25 cellular contexts compared by ENCODE assay signal in genomic region chr7:55622241-55622835, GRCh38.
"Had no signal": no experiment of that assay in that cellular context is flagged by ENCODE, and none has a peak within 500 bp of the region (broad histone marks: within the 10 kb centered on the region; RNA-seq: fewer than 3 reads in every experiment).

No MANE protein-coding gene starts in this region.

- H3K4me1 ChIP-seq: ascending aorta, Peyer's patch had no signal

- H3K4me1 Mint-ChIP-seq: activated CD4-positive, alpha-beta T cell treated with anti-CD3 and anti-CD28 coated beads, Interleukin-2, amount 10 ng/mL, durations not matched to agents 7 days and 5 days; activated naive CD8-positive, alpha-beta T cell treated with anti-CD3 and anti-CD28 coated beads, Interleukin-2, amount 50 U/mL, for 24 hours; brain; central memory CD8-positive, alpha-beta T cell had no signal

- H3K27ac Mint-ChIP-seq: activated CD4-positive, alpha-beta memory T cell treated with anti-CD3 and anti-CD28 coated beads for 36 hours; activated CD4-positive, alpha-beta T cell treated with anti-CD3 and anti-CD28 coated beads, Interleukin-2, amount 10 ng/mL, durations not matched to agents 7 days and 5 days; activated naive CD4-positive, alpha-beta T cell treated with anti-CD3 and anti-CD28 coated beads, Interleukin-2, amount 50 U/mL, for 72 hours; activated naive CD8-positive, alpha-beta T cell treated with anti-CD3 and anti-CD28 coated beads, Interleukin-2, amount 50 U/mL, for 24 hours; brain had no signal

- H3K36me3 ChIP-seq: ascending aorta, Peyer's patch, SJSA1 had no signal

- H3K4me3 ChIP-seq: ascending aorta, Peyer's patch, SJSA1 had no signal

- H3K4me3 Mint-ChIP-seq: activated CD4-positive, alpha-beta memory T cell treated with anti-CD3 and anti-CD28 coated beads for 36 hours; activated CD4-positive, alpha-beta T cell treated with anti-CD3 and anti-CD28 coated beads, Interleukin-2, amount 10 ng/mL, durations not matched to agents 7 days and 5 days; activated naive CD8-positive, alpha-beta T cell treated with anti-CD3 and anti-CD28 coated beads, Interleukin-2, amount 50 U/mL, for 24 hours; activated T-cell treated with anti-CD3 and anti-CD28 coated beads, Interleukin-2, amount 50 U/mL, for 4 hours; brain; central memory CD8-positive, alpha-beta T cell had no signal

- H3K9me3 Mint-ChIP-seq: central memory CD8-positive, alpha-beta T cell had no signal

- H3K9me3 ChIP-seq: ascending aorta, Peyer's patch had no signal

- H3K36me3 Mint-ChIP-seq: brain had no signal

- H3K27me3 ChIP-seq: ascending aorta, Peyer's patch, SJSA1 had no signal

- H3K27ac ChIP-seq: ascending aorta, Peyer's patch, SJSA1, VCaP had no signal

- ATAC-seq: activated naive CD4-positive, alpha-beta T cell treated with anti-CD3 and anti-CD28 coated beads, Interleukin-2, amount 50 U/mL, for 72 hours; activated naive CD8-positive, alpha-beta T cell treated with anti-CD3 and anti-CD28 coated beads, Interleukin-2, amount 50 U/mL, for 24 hours; activated T-cell treated with anti-CD3 and anti-CD28 coated beads, Interleukin-2, amount 50 U/mL, for 4 hours had no signal

- DNase-seq: activated CD4-positive, alpha-beta memory T cell treated with anti-CD3 and anti-CD28 coated beads for 36 hours; activated CD4-positive, alpha-beta T cell treated with anti-CD3 and anti-CD28 coated beads, Interleukin-2, amount 10 ng/mL, durations not matched to agents 7 days and 5 days; activated CD4-positive, CD25-positive, alpha-beta regulatory T cell; activated CD8-positive, alpha-beta memory T cell treated with anti-CD3 and anti-CD28 coated beads for 24 hours; activated effector memory CD4-positive, alpha-beta T cell treated with anti-CD3 and anti-CD28 coated beads, Interleukin-2, amount 50 U/mL, for 16 hours; activated naive CD4-positive, alpha-beta T cell treated with Interleukin-2 at 50 U/mL for 16 hours; activated naive CD8-positive, alpha-beta T cell treated with anti-CD3 and anti-CD28 coated beads, Interleukin-2, amount 50 U/mL, for 24 hours; activated T-cell treated with anti-CD3 and anti-CD28 coated beads, Interleukin-2, amount 50 U/mL, for 4 hours; amniotic stem cell; MM.1S; NCI-H1105; NCI-H1436; NCI-H187 treated with DMSO at 0.1 percent for 48 hours; NCI-H2081 treated with DMSO at 0.1 percent for 48 hours; NCI-H226; NCI-H526; Peyer's patch; SHP77; T-helper 1 cell had no signal
